ENCODE assay signal across 22 cellular contexts in the genomic region with DNA sequence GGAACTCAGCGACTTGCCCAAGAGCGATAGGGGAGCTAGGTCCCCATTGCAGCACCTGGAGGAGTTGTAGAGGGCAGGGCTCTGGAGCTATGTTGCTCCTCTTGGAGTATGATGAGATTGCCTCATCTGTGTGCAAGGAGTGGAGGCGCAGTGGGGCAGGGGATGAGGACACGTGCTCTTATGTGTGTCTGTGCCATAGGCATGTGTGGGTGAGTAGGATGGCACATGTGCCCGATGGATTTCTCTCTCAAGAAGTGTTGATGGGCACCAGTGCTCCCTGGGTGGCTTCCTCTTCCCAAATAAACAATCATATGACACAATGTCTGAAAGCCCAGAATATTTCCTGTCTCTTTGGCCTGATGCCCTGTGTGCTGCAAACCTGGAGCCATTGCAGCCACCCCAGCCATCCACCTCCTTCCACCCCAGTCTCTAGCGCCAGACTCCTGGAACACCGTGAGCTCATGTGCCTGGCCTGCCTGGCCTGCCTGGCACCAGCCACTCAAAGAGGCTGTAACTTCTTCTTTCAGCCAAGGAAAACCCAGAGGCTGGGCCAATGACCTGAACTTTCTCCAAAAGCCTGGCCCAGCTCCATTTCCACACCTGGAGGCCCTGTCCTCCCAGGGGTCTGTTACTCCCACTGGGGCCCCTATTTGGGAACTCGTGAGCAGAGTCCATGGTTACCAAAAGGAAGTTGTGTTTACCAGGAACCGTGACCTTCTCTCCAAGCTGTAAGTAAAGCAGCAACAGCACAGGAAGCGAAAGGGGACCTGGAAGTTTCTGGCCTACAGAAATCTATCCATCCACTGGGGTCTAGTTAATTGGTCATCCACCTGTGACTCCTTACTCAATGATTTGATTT. TPM values are rescaled to one million over a fixed set of nuclear protein-coding genes. Genes with fewer than 3 reads are reported as not detected.
A peak's percentile ranks its signal among the peaks of the same experiment; 100 is the strongest.
DNase-seq lines count a peak whose midpoint lies in the region; ATAC-seq and TF ChIP-seq lines count a peak whose summit lies in the region.
"Had no signal": no experiment of that assay in that cellular context is flagged by ENCODE, and none has a peak within 500 bp of the region (broad histone marks: within the 10 kb centered on the region; RNA-seq: fewer than 3 reads in every experiment).

No MANE protein-coding gene starts in this region.

- H3K4me1 Mint-ChIP-seq in naive thymus-derived CD8-positive, alpha-beta T cell = peaks cover 0 to 2% (median 1%) of the 10 kb centered on the region in 4 donors

- TF ChIP-seq POLR2A in heart left ventricle (IDR thresholded peaks at IDR 0.05) (no peak), testis (IDR thresholded peaks at IDR 0.05) (no peak)

- H3K27me3 ChIP-seq in heart left ventricle (peaks cover 0 to 22% (median 0%) of the 10 kb centered on the region in 9 donors), testis (no peaks in the 10 kb centered on the region), hepatocyte (peaks cover 32% of the 10 kb centered on the region)
- H3K27me3 ChIP-seq: uterus had no signal

- WGBS in heart left ventricle, 4 donors = 50 to 66% (median 56%) methylated on average over 7 to 10 of the region's 10 CpGs
- 56 to 70% methylated on average over 8 to 10 of the region's 10 CpGs for WGBS in testis, 2 donors
- 72% methylated on average over 10 of the region's 10 CpGs for WGBS in hepatocyte (ENCODE audit: low lambda C conversion rate, missing lambda C conversion rate)

- H3K79me2 ChIP-seq in hepatocyte = no peaks in the 10 kb centered on the region

- peaks cover 0 to 6% (median 0%) of the 10 kb centered on the region in 9 donors for H3K9me3 Mint-ChIP-seq in naive thymus-derived CD8-positive, alpha-beta T cell

- H3K4me2 ChIP-seq in hepatocyte = no peak overlapping the region

- CTCF ChIA-PET in RWPE1 (lab: Yijun Ruan, JAX) = no interaction called here

- ATAC-seq in heart left ventricle = peak; percentile 58 to 72 (median 64)
- ATAC-seq in naive thymus-derived CD8-positive, alpha-beta T cell = no peak

- H3K4me1 ChIP-seq in heart left ventricle (peaks cover 0 to 14% (median 6%) of the 10 kb centered on the region in 12 donors), testis (peaks cover 6% of the 10 kb centered on the region), hepatocyte (ENCODE audit: insufficient read depth) (no peaks in the 10 kb centered on the region)
- H3K4me1 ChIP-seq: uterus had no signal

- peaks cover 0 to 10% (median 0%) of the 10 kb centered on the region in 3 donors for H3K36me3 Mint-ChIP-seq in naive thymus-derived CD8-positive, alpha-beta T cell
- H3K36me3 Mint-ChIP-seq: CD4-positive, alpha-beta memory T cell had no signal

- H3K36me3 ChIP-seq in heart left ventricle (no peaks in the 10 kb centered on the region), testis (ENCODE audit: low read depth, missing control alignments) (no peaks in the 10 kb centered on the region), hepatocyte (replicated peaks; ENCODE audit: insufficient read depth, low read depth) (no peaks in the 10 kb centered on the region)
- H3K36me3 ChIP-seq: cardiac muscle cell, uterus had no signal

- no peak overlapping the region for H3K27ac Mint-ChIP-seq in naive thymus-derived CD8-positive, alpha-beta T cell
- H3K27ac Mint-ChIP-seq: CD4-positive, alpha-beta memory T cell had no signal

- no peaks in the 10 kb centered on the region for H3K9me2 ChIP-seq in hepatocyte (replicated peaks; ENCODE audit: insufficient read depth)

- no peaks in the 10 kb centered on the region for H3K9me3 ChIP-seq in heart left ventricle
- H3K9me3 ChIP-seq in testis = no peaks in the 10 kb centered on the region
- no peaks in the 10 kb centered on the region for H3K9me3 ChIP-seq in hepatocyte (ENCODE audit: low read depth)
- H3K9me3 ChIP-seq: uterus had no signal

- peak; percentile 24 for DNase-seq in DMS153 (lab: John Stamatoyannopoulos, UW)
- peak; percentile 34 for DNase-seq in NCI-H2196 treated with DMSO at 0.1 percent for 48 hours (lab: John Stamatoyannopoulos, UW; ENCODE audit: unreplicated experiment)
- no peak for DNase-seq in heart left ventricle
- DNase-seq in testis = peak; percentile 50
- no peak for DNase-seq in naive thymus-derived CD8-positive, alpha-beta T cell
- no peak for DNase-seq in hepatocyte (ENCODE audit: low spot score)
- DNase-seq in RWPE1 (ENCODE audit: low spot score) = no peak
- no peak for DNase-seq in NCI-H1436 treated with DMSO at 0.1 percent for 48 hours (lab: John Stamatoyannopoulos, UW)
- DNase-seq: activated naive CD4-positive, alpha-beta T cell treated with Interleukin-2 at 50 U/mL for 16 hours; activated T-cell treated with anti-CD3 and anti-CD28 coated beads, Interleukin-2, amount 50 U/mL, for 1 hour; amniotic stem cell; CD4-positive, alpha-beta memory T cell; glutamatergic neuron; IMR-90; NCI-H1694; NCI-H226; NK-92 treated with Interleukin-12 subunit alpha and Interleukin-12 subunit beta, amount 100 ng/mL, for 24 hours; uterus had no signal

- no peak overlapping the region for H3K4me3 Mint-ChIP-seq in naive thymus-derived CD8-positive, alpha-beta T cell
- H3K4me3 Mint-ChIP-seq: CD4-positive, alpha-beta memory T cell had no signal

- no peaks in the 10 kb centered on the region for H4K20me1 ChIP-seq in hepatocyte (ENCODE audit: insufficient read depth, poor library complexity, severe bottlenecking)

- TF ChIP-seq CTCF in heart left ventricle (IDR thresholded peaks at IDR 0.05) (no peak), testis (IDR thresholded peaks at IDR 0.05) (no peak), hepatocyte (IDR thresholded peaks at IDR 0.05; ENCODE audit: poor library complexity) (no peak), RWPE1 (conservative IDR thresholded peaks at IDR 0.05; ENCODE audit: low read depth) (no peak)

- intact Hi-C loops in heart left ventricle (cut with DNase I) (no loop called here), testis (cut with DNase I; ENCODE audit: low total_unique reads) (no loop called here)

- H3K4me3 ChIP-seq in heart left ventricle (no peak overlapping the region), testis (no peak overlapping the region), hepatocyte (no peak overlapping the region)
- H3K4me3 ChIP-seq: cardiac muscle cell, uterus had no signal

- POLR2A ChIA-PET in naive thymus-derived CD8-positive, alpha-beta T cell (lab: Charles Lee) = no interaction called here
- POLR2A ChIA-PET in RWPE1 (lab: Yijun Ruan, JAX; ENCODE audit: low non-redundant PET) = no interaction called here

- H3K27me3 Mint-ChIP-seq in naive thymus-derived CD8-positive, alpha-beta T cell = peaks cover 50 to 83% (median 64%) of the 10 kb centered on the region in 5 donors

- H3K27ac ChIP-seq in heart left ventricle (no peak overlapping the region), testis (peak overlapping the region in 1 of 2 donors; percentile 30), hepatocyte (no peak overlapping the region), RWPE1 (no peak overlapping the region)
- H3K27ac ChIP-seq: cardiac muscle cell, uterus had no signal

- no peak overlapping the region for H2AFZ ChIP-seq in hepatocyte

RNA-seq across cellular contexts. Expression of gene ZBTB7C, which starts 9.5 kb away (rescaled TPM):
- total RNA-seq in heart left ventricle (1 to 10 TPM; 1.9 to 7.5 (median 2.4) TPM), testis (10 to 100 TPM; 42.4 to 65.4 TPM), hepatocyte (1.0 and 2.0 TPM in 2 replicates)
- polyA plus RNA-seq in heart left ventricle (under 1 TPM; 0.68 to 0.99 TPM), testis (ENCODE audit: insufficient read depth, low read depth, low replicate concordance) (14.1 TPM), hepatocyte (0.70 and 1.1 TPM in 2 replicates)
- not detected for total RNA-seq in naive thymus-derived CD8-positive, alpha-beta T cell
- not detected for polyA plus RNA-seq in naive thymus-derived CD8-positive, alpha-beta T cell
- total RNA-seq: CD4-positive, alpha-beta memory T cell; endothelial cell of umbilical vein; IMR-90; mononuclear cell had no signal
- polyA plus RNA-seq: AG04450, endothelial cell of umbilical vein, IMR-90 had no signal

Comparison
In these comparisons a context has a peak if more than half of its experiments do, and no peak if none do; other contexts are left out.
1. DNase-seq: peak in DMS153 (single experiment), NCI-H2196 treated with DMSO at 0.1 percent for 48 hours (single experiment) and testis (single experiment); none in heart left ventricle (0 of 5), naive thymus-derived CD8-positive, alpha-beta T cell (0 of 10), hepatocyte (single experiment), RWPE1 (single experiment) and NCI-H1436 treated with DMSO at 0.1 percent for 48 hours (single experiment).
2. ATAC-seq: peak in heart left ventricle (4 of 4); none in naive thymus-derived CD8-positive, alpha-beta T cell (0 of 2).
3. RNA of gene ZBTB7C, which starts 9.5 kb away (total RNA-seq): 42.4 to 65.4 TPM in testis; 1.9 to 7.5 TPM in heart left ventricle, 1.0 to 2.0 TPM in hepatocyte and not detected in naive thymus-derived CD8-positive, alpha-beta T cell; every median in the first group is over 4 times any median in the second.